Comparison of ENCODE assay signal across 8 cellular contexts in the genomic region with DNA sequence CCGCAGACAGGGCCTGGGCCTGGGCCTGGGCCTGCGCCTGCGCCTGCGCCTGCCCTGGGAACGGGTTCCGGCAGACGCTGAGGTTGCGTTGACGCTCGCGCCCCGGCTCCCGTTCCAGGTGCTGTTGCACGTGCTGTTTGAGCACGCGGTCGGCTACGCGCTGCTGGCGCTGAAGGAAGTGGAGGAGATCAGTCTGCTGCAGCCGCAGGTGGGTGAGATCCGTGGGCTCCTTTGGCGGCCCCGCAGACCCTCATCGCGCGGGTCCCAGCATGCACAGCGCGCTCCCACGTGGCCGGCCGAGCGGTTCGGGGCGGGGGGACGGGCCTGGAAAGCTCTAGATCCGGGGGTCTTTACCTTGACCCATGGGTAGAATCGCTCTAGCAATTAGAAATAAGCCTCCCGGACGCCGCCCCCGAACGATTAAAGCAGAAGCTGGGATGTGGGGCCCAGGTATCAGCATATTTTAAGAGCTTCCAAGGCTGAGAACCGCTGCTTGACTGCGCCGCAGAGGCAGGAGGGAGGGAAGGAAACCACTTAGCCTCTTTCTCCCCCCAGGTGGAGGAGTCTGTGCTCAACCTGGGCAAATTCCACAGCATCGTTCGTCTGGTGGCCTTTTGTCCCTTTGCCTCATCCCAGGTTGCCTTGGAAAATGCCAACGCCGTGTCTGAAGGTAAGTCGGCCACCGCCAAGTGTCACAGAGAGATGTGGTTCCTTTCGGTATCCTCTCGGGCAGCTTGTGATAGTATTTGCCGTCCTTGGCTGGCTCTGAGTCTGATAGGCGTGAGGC. TPM values are rescaled to one million over a fixed set of nuclear protein-coding genes. Genes with fewer than 3 reads are reported as not detected.
DNase-seq lines count a peak whose midpoint lies in the region; ATAC-seq and TF ChIP-seq lines count a peak whose summit lies in the region.

No MANE protein-coding gene starts in this region.

- ATAC-seq in GM18502 (IDR thresholded peaks at IDR 0.05; ENCODE audit: poor library complexity, unreplicated experiment) (peak; percentile 48), HG02938 (IDR thresholded peaks at IDR 0.05; ENCODE audit: unreplicated experiment) (peak; percentile 38)

- no peaks in the 10 kb centered on the region for H3K27me3 ChIP-seq in A673 (replicated peaks; ENCODE audit: insufficient read depth, low read depth, low read length, poor library complexity)

- H3K27ac ChIP-seq in A673 (ENCODE audit: low read depth, low read length, poor library complexity, severe bottlenecking) = peak overlapping the region; percentile 90

- CTCF ChIA-PET in A673 (lab: Charles Lee) = no interaction called here

- H3K36me3 ChIP-seq in A673 (ENCODE audit: insufficient read depth, low read length, poor library complexity, severe bottlenecking) = peaks cover 51% of the 10 kb centered on the region

- peak; percentile 60 for DNase-seq in A673 (ENCODE audit: low spot score)
- peak; percentile 88 for DNase-seq in NCI-H748 (lab: John Stamatoyannopoulos, UW; ENCODE audit: unreplicated experiment)
- DNase-seq in iris pigment epithelial cell (ENCODE audit: low read depth) = peak; percentile 15
- peak; percentile 60 for DNase-seq in stimulated activated CD4-positive, alpha-beta T cell treated with anti-CD3 and anti-CD28 coated beads, Interleukin-4, amount 100 ng/mL, for 1 hour
- no peak for DNase-seq in NCI-H1048 (lab: John Stamatoyannopoulos, UW)

- peak overlapping the region; percentile 100 for H3K4me3 ChIP-seq in A673 (ENCODE audit: low read depth, low read length, poor library complexity, severe bottlenecking)

- peak overlapping the region; percentile 91 to 94 (median 92) for H3K4me3 Mint-ChIP-seq in brain

- peaks cover 28% of the 10 kb centered on the region for H3K4me1 Mint-ChIP-seq in brain

- intact Hi-C loops in A673 (cut with micrococcal nuclease; ENCODE audit: unreplicated experiment) = loop anchor here (2.0 kb wide), 2 partner anchors 128 to 182 kb away; partner anchors contain the start of gene SNRPB

- TF ChIP-seq CTCF in A673 (conservative IDR thresholded peaks at IDR 0.05; ENCODE audit: low read depth, low read length) = no peak
- TF ChIP-seq CTCF in brain (conservative IDR thresholded peaks at IDR 0.05) = no peak

- POLR2A ChIA-PET in A673 (lab: Charles Lee; ENCODE audit: low non-redundant PET) = interaction anchor here (1.1 kb wide), 1 partner anchor 11 kb away, joined by 4 read pairs; the partner anchor contains the start of gene IDH3B

- H3K9me3 ChIP-seq in A673 (ENCODE audit: low read depth, low read length, poor library complexity, severe bottlenecking) = no peaks in the 10 kb centered on the region

- peaks cover 48% of the 10 kb centered on the region for H3K36me3 Mint-ChIP-seq in brain

- peaks cover 3% of the 10 kb centered on the region for H3K27me3 Mint-ChIP-seq in brain

- TSS peak; percentile 50 for BruUV-seq in A673 (replicated peaks; lab: Mats Ljungman, UMichigan)

- peak overlapping the region; percentile 80 to 96 (median 91) for H3K27ac Mint-ChIP-seq in brain

- H3K9me3 Mint-ChIP-seq in brain = no peaks in the 10 kb centered on the region

- H3K4me1 ChIP-seq in A673 (ENCODE audit: insufficient read depth, low read length, poor library complexity, severe bottlenecking) = peaks cover 25% of the 10 kb centered on the region

RNA-seq across cellular contexts. Expression of gene NOP56, which starts 0.5 kb away (rescaled TPM):
- total RNA-seq in A673 (2021) = 607 and 704 TPM in 2 replicates
- polyA plus RNA-seq in brain (ENCODE audit: insufficient read depth, low read depth, low replicate concordance) = 95.9 TPM

RNA-seq across cellular contexts. Expression of gene IDH3B, which starts 11.1 kb away (rescaled TPM):
- 135 and 146 TPM in 2 replicates for total RNA-seq in A673 (2021)
- polyA plus RNA-seq in brain (ENCODE audit: insufficient read depth, low read depth, low replicate concordance) = 82.1 TPM

RNA-seq across cellular contexts. Expression of gene EBF4, which starts 39.7 kb away (rescaled TPM):
- total RNA-seq in A673 (2021) = 0.52 and 1.2 TPM in 2 replicates
- polyA plus RNA-seq in brain (ENCODE audit: insufficient read depth, low read depth, low replicate concordance) = 20.4 TPM
